In genomic region chr17:18944646-18945045, GRCh38 we compare ENCODE assay signal across 16 cellular contexts. TPM values are rescaled to one million over a fixed set of nuclear protein-coding genes. Genes with fewer than 3 reads are reported as not detected.
DNase-seq lines count a peak whose midpoint lies in the region; ATAC-seq and TF ChIP-seq lines count a peak whose summit lies in the region.
"Had no signal": no experiment of that assay in that cellular context is flagged by ENCODE, and none has a peak within 500 bp of the region (broad histone marks: within the 10 kb centered on the region; RNA-seq: fewer than 3 reads in every experiment).

No MANE protein-coding gene starts in this region.

- H3K79me2 ChIP-seq in Karpas-422 (ENCODE audit: low read length), result no peaks in the 10 kb centered on the region

- peak overlapping the region; percentile 74 for H2BK120ac ChIP-seq in neuronal stem cell (ENCODE audit: low read depth, low read length)

- H3K14ac ChIP-seq in neuronal stem cell (ENCODE audit: low read length), result no peak overlapping the region

- no peaks in the 10 kb centered on the region for H3K79me1 ChIP-seq in neuronal stem cell (ENCODE audit: low read depth, low read length)

- H3K27me3 Mint-ChIP-seq in activated B cell treated with CpG ODN at 0.5 μM for 24 hours, result peaks cover 32% of the 10 kb centered on the region

- peaks cover 11% of the 10 kb centered on the region for H3K4me1 Mint-ChIP-seq in activated B cell treated with CpG ODN at 0.5 μM for 24 hours
- H3K4me1 Mint-ChIP-seq: GM23338 had no signal

- H3K9me3 Mint-ChIP-seq in activated B cell treated with CpG ODN at 0.5 μM for 24 hours, result no peaks in the 10 kb centered on the region

- no peak overlapping the region for H3K4me3 ChIP-seq in BLaER1 treated with 17β-estradiol and CSF1 and Interleukin-3, amounts not matched to agents 10 nM and 100 nM
- H3K4me3 ChIP-seq in Karpas-422 (ENCODE audit: low read length) (peak overlapping the region; percentile 49), neuronal stem cell (ENCODE audit: low read length in 2 of 2) (no peak overlapping the region)
- H3K4me3 ChIP-seq: GM23338 had no signal

- no peak for TF ChIP-seq CTCF in activated B cell treated with CpG ODN at 0.5 μM for 24 hours (IDR thresholded peaks at IDR 0.05)

- no peaks in the 10 kb centered on the region for H3K36me3 Mint-ChIP-seq in activated B cell treated with CpG ODN at 0.5 μM for 24 hours (ENCODE audit: low read depth)

- no peak overlapping the region for H3K23ac ChIP-seq in neuronal stem cell (ENCODE audit: low read depth, low read length, poor library complexity)

- no peak overlapping the region for H2AFZ ChIP-seq in Karpas-422 (ENCODE audit: low read length)
- H2AFZ ChIP-seq in neuronal stem cell (ENCODE audit: low read length), result no peak overlapping the region
- H2AFZ ChIP-seq: GM23338 had no signal

- no peaks in the 10 kb centered on the region for H3K36me3 ChIP-seq in BLaER1 treated with 17β-estradiol and CSF1 and Interleukin-3, amounts not matched to agents 10 nM and 100 nM
- H3K36me3 ChIP-seq in Karpas-422 (ENCODE audit: insufficient read depth, low read length) (no peaks in the 10 kb centered on the region), neuronal stem cell (replicated peaks in 1 of 2; ENCODE audit: control insufficient read depth in 2 of 2, insufficient read depth in 2 of 2, low read length in 2 of 2) (no peaks in the 10 kb centered on the region)

- no peak overlapping the region for H2AK5ac ChIP-seq in neuronal stem cell (ENCODE audit: low read depth, low read length)

- H3K9me2 ChIP-seq in Karpas-422 (replicated peaks; ENCODE audit: insufficient read depth, low read length), result no peaks in the 10 kb centered on the region

- DNase-seq in Karpas-422 (peak; percentile 79), activated B cell treated with CpG ODN at 0.5 μM for 24 hours (no peak), neuronal stem cell (ENCODE audit: low spot score) (no peak), DMS153 (lab: John Stamatoyannopoulos, UW) (no peak), amniotic stem cell (lab: John Stamatoyannopoulos, UW) (no peak)
- DNase-seq: DND-41, HCEC 1CT, MV-4-11, NCI-H1417 treated with DMSO at 0.1 percent for 48 hours, NCI-H187 treated with DMSO at 0.1 percent for 48 hours, Right ventricle myocardium superior had no signal

- no peak overlapping the region for H2BK12ac ChIP-seq in neuronal stem cell (ENCODE audit: low read length)

- H4K91ac ChIP-seq in neuronal stem cell (ENCODE audit: low read depth, low read length, poor library complexity), result no peak overlapping the region

- POLR2A ChIA-PET in activated B cell treated with CpG ODN at 0.5 μM for 24 hours (lab: Charles Lee), result interaction anchor here (1.2 kb wide), 1 partner anchor 10 kb away, joined by 3 read pairs; no protein-coding TSS in a partner anchor

- no peak overlapping the region for H3K27ac Mint-ChIP-seq in activated B cell treated with CpG ODN at 0.5 μM for 24 hours
- H3K27ac Mint-ChIP-seq: GM23338 had no signal

- H4K8ac ChIP-seq in neuronal stem cell (ENCODE audit: low read depth, low read length), result no peak overlapping the region

- WGBS in neuronal stem cell (ENCODE audit: extremely low coverage in 2 of 2, insufficient read length in 2 of 2, insufficient replicate concordance in 1 of 2), 2 donors, result no CpG with 5 or more reads among the region's 5 CpGs

- H2BK15ac ChIP-seq in neuronal stem cell (ENCODE audit: low read length), result no peak overlapping the region

- no peak overlapping the region for H3K4me3 Mint-ChIP-seq in activated B cell treated with CpG ODN at 0.5 μM for 24 hours
- H3K4me3 Mint-ChIP-seq: GM23338 had no signal

- H3K4me2 ChIP-seq in BLaER1 treated with 17β-estradiol and CSF1 and Interleukin-3, amounts not matched to agents 10 nM and 100 nM, result peak overlapping the region in 8 of 11 experiments; percentile 12 to 55 (median 33); a peak in 11 of 22 replicates
- H3K4me2 ChIP-seq in Karpas-422 (ENCODE audit: low read depth, low read length, poor library complexity, severe bottlenecking) (peak overlapping the region; percentile 65), neuronal stem cell (ENCODE audit: insufficient read depth, low read length, poor library complexity, severe bottlenecking) (no peak overlapping the region)
- H3K4me2 ChIP-seq: GM23338 had no signal

- H3K4ac ChIP-seq in neuronal stem cell (ENCODE audit: low read length), result no peak overlapping the region

- CTCF ChIA-PET in activated B cell treated with CpG ODN at 0.5 μM for 24 hours (lab: Charles Lee), result interaction anchor here (0.7 to 0.9 kb wide), 2 partner anchors 17 to 87 kb away, joined by 3 to 4 read pairs; partner anchors contain the start of gene PRPSAP2

- H3K9ac ChIP-seq in BLaER1 treated with 17β-estradiol and CSF1 and Interleukin-3, amounts not matched to agents 10 nM and 100 nM, result no peak overlapping the region
- peak overlapping the region; percentile 32; the same call in 1 of the 2 replicates for H3K9ac ChIP-seq in Karpas-422 (ENCODE audit: low read length)
- H3K9ac ChIP-seq in neuronal stem cell (ENCODE audit: low read depth, low read length, poor library complexity), result no peak overlapping the region

- intact Hi-C loops in activated B cell treated with CpG ODN at 0.5 μM for 24 hours (cut with micrococcal nuclease), result loop anchor here (5.0 kb wide), 1 partner anchor 42 kb away; no protein-coding TSS in a partner anchor

- H3K27me3 ChIP-seq in BLaER1 treated with 17β-estradiol and CSF1 and Interleukin-3, amounts not matched to agents 10 nM and 100 nM, result no peaks in the 10 kb centered on the region
- H3K27me3 ChIP-seq in Karpas-422 (ENCODE audit: low read length) (no peaks in the 10 kb centered on the region), neuronal stem cell (ENCODE audit: control insufficient read depth in 3 of 3, insufficient read depth in 3 of 3, low read depth in 1 of 3, low read length in 3 of 3) (peaks cover 0 to 27% (median 0%) of the 10 kb centered on the region in 3 experiments)

- H2BK5ac ChIP-seq in neuronal stem cell (ENCODE audit: low read length), result no peak overlapping the region

- H3K4me1 ChIP-seq in BLaER1 treated with 17β-estradiol and CSF1 and Interleukin-3, amounts not matched to agents 10 nM and 100 nM, result peaks cover 0 to 11% (median 9%) of the 10 kb centered on the region in 10 experiments; a peak in 11 of 20 replicates
- peaks cover 22% of the 10 kb centered on the region for H3K4me1 ChIP-seq in Karpas-422 (ENCODE audit: low read length)
- H3K4me1 ChIP-seq in neuronal stem cell (ENCODE audit: control insufficient read depth in 2 of 2, insufficient read depth in 1 of 2, low read depth in 1 of 2, low read length in 2 of 2), result peaks cover 0 to 6% of the 10 kb centered on the region in 2 donors

- H3K9me3 ChIP-seq in BLaER1 treated with 17β-estradiol and CSF1 and Interleukin-3, amounts not matched to agents 10 nM and 100 nM (replicated peaks in 1 of 11), result 0 out of 22 replicates have a peak, but pooled peaks cover 0 to 4% (median 0%) of the 10 kb centered on the region in 11 experiments
- H3K9me3 ChIP-seq in Karpas-422 (ENCODE audit: low read length) (no peaks in the 10 kb centered on the region), neuronal stem cell (replicated peaks in 1 of 2; ENCODE audit: control insufficient read depth in 2 of 2, insufficient read depth in 1 of 2, low read depth in 1 of 2, low read length in 2 of 2) (no peaks in the 10 kb centered on the region)

- ATAC-seq in activated B cell treated with CpG ODN at 0.5 μM for 24 hours (ENCODE audit: low read depth) (peak; percentile 79), HG02678 (IDR thresholded peaks at IDR 0.05; ENCODE audit: unreplicated experiment) (no peak)
- ATAC-seq: GM23338 had no signal

- no peak overlapping the region for H3K27ac ChIP-seq in BLaER1 treated with 17β-estradiol and CSF1 and Interleukin-3, amounts not matched to agents 10 nM and 100 nM
- H3K27ac ChIP-seq in Karpas-422 (ENCODE audit: low read length), result no peak overlapping the region
- no peak overlapping the region for H3K27ac ChIP-seq in neuronal stem cell (replicated peaks; ENCODE audit: low read length)
- H3K27ac ChIP-seq: C4-2B had no signal

- H4K20me1 ChIP-seq in BLaER1 treated with 17β-estradiol and CSF1 and Interleukin-3, amounts not matched to agents 10 nM and 100 nM, result no peaks in the 10 kb centered on the region
- H4K20me1 ChIP-seq in Karpas-422 (ENCODE audit: insufficient read depth, low read depth, low read length), result no peaks in the 10 kb centered on the region

- H3K18ac ChIP-seq in neuronal stem cell (ENCODE audit: low read length), result no peak overlapping the region

RNA-seq across cellular contexts. Expression of gene SLC5A10, which starts 7.3 kb away (rescaled TPM):
- total RNA-seq in Karpas-422 (2014; rRNA removed; shearing (Covaris generic); ENCODE audit: low replicate concordance), result not detected in 2 replicates
- total RNA-seq in activated B cell treated with CpG ODN at 0.5 μM for 24 hours, result not detected in 2 replicates
- under 0.01 TPM for polyA plus RNA-seq in neuronal stem cell (2013, experiment 1 of 2)
- not detected for polyA plus RNA-seq in neuronal stem cell (2013, experiment 2 of 2)
- total RNA-seq: A673, Right ventricle myocardium superior had no signal
- polyA plus RNA-seq: GM23338 had no signal

RNA-seq across cellular contexts. Expression of gene FAM83G, which starts 59.9 kb away (rescaled TPM):
- 9.2 and 22.9 TPM in 2 replicates for total RNA-seq in Karpas-422 (2014; rRNA removed; shearing (Covaris generic); ENCODE audit: low replicate concordance)
- 13.3 and 13.9 TPM in 2 replicates for total RNA-seq in activated B cell treated with CpG ODN at 0.5 μM for 24 hours
- 9.5 TPM for polyA plus RNA-seq in neuronal stem cell (2013, experiment 1 of 2)
- polyA plus RNA-seq in neuronal stem cell (2013, experiment 2 of 2), result 9.7 TPM
